8 cellular contexts compared by ENCODE assay signal in the genomic region with DNA sequence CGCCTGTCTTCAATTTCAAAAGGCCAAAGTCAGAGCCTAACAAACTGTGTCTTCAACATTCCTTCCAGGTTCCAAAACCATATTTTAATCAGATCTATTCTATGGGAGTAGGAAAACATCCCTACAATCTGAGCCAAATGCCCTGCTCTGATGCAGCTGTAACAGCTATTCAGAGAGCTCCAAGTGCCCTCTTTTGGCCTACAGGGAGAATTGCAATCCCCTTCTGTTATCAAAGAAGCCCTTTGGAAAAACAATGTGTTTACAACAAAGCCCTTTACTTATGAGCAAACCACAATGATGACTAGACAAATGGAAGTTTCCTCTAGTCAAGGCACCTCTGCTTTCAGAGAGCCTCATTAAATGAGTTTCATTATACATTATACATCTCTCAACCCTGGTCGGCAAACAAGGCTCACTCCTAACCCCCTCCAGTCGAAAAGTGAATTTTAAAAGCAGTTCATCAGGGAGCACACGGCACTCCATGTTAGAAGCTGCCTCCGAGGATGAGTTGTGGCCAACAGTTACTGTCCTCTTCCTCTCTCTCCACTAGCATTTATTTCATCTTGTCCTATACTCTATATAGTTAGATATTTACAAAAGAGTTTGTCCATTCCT. TPM values are rescaled to one million over a fixed set of nuclear protein-coding genes. Genes with fewer than 3 reads are reported as not detected.
DNase-seq lines count a peak whose midpoint lies in the region; TF ChIP-seq lines count a peak whose summit lies in the region.

No MANE protein-coding gene starts in this region.

- H3K27me3 Mint-ChIP-seq in activated naive CD4-positive, alpha-beta T cell treated with anti-CD3 and anti-CD28 coated beads for 36 hours (ENCODE audit: low read depth) = peaks cover 16% of the 10 kb centered on the region

- no peak for TF ChIP-seq EP300 in SK-N-SH (IDR thresholded peaks at IDR 0.05; ENCODE audit: borderline replicate concordance in 1 of 2, low read depth in 1 of 2, low read length in 1 of 2)

- POLR2A ChIA-PET in SK-N-SH (lab: Yijun Ruan, JAX) = no interaction called here

- no peaks in the 10 kb centered on the region for H3K36me3 ChIP-seq in SK-N-SH (replicated peaks in 1 of 2; ENCODE audit: control insufficient read depth in 1 of 2, insufficient read depth in 2 of 2, low read length in 1 of 2)

- peak overlapping the region in 1 of 2 experiments; percentile 34; a peak in 2 of 4 replicates for H3K27ac ChIP-seq in SK-N-SH (ENCODE audit: low read depth in 2 of 2, low read length in 1 of 2)

- no peak overlapping the region for H3K9ac ChIP-seq in SK-N-SH

- CTCF ChIA-PET in activated naive CD4-positive, alpha-beta T cell treated with anti-CD3 and anti-CD28 coated beads for 36 hours (lab: Charles Lee) = interaction anchor here (0.9 to 1.2 kb wide), 2 partner anchors 11 to 19 kb away, joined by 3 read pairs; no protein-coding TSS in a partner anchor
- CTCF ChIA-PET in SK-N-SH (lab: Yijun Ruan, JAX) = interaction anchor here (0.8 to 4.2 kb wide), 26 partner anchors 8 to 1465 kb away, joined by 3 to 35 read pairs (median 4); no protein-coding TSS in a partner anchor

- H3K79me2 ChIP-seq in SK-N-SH (ENCODE audit: insufficient read depth) = no peaks in the 10 kb centered on the region

- no peak overlapping the region for H3K4me2 ChIP-seq in SK-N-SH

- no peaks in the 10 kb centered on the region for H3K9me3 Mint-ChIP-seq in activated naive CD4-positive, alpha-beta T cell treated with anti-CD3 and anti-CD28 coated beads for 36 hours

- WGBS in SK-N-SH (ENCODE audit: low lambda C conversion rate) = 67% methylated on average over 5 of the region's 5 CpGs

- DNase-seq in activated naive CD4-positive, alpha-beta T cell treated with anti-CD3 and anti-CD28 coated beads for 36 hours = peak; percentile 5
- no peak for DNase-seq in activated naive CD4-positive, alpha-beta T cell treated with Interleukin-2 at 50 U/mL for 16 hours
- DNase-seq in KBM-7 (peak; percentile 40), SK-N-SH (peak; percentile 40), fibroblast of the conjunctiva (ENCODE audit: low read depth) (peak; percentile 31), pons (ENCODE audit: low spot score) (peak; percentile 91), ecto neural progenitor cell (ENCODE audit: low spot score) (no peak), ureter (ENCODE audit: low spot score) (no peak)

- H3K36me3 Mint-ChIP-seq in activated naive CD4-positive, alpha-beta T cell treated with anti-CD3 and anti-CD28 coated beads for 36 hours (ENCODE audit: low read depth) = no peaks in the 10 kb centered on the region

- peak; percentile 98 for TF ChIP-seq RAD21 in SK-N-SH (IDR thresholded peaks at IDR 0.05; ENCODE audit: low read length)

- in situ Hi-C loops in KBM-7 (cut with MboI; ENCODE audit: low pct_unique_long_range_greater_than_20kb, low sequenced_read_pairs) = no loop called here

- no peaks in the 10 kb centered on the region for H3K9me2 ChIP-seq in SK-N-SH

- TF ChIP-seq CTCF in SK-N-SH (IDR thresholded peaks at IDR 0.05) = peak; percentile 92

- H2AFZ ChIP-seq in SK-N-SH (ENCODE audit: low read depth) = no peak overlapping the region

- H4K20me1 ChIP-seq in SK-N-SH (ENCODE audit: insufficient read depth) = no peaks in the 10 kb centered on the region

- intact Hi-C loops in activated naive CD4-positive, alpha-beta T cell treated with anti-CD3 and anti-CD28 coated beads for 36 hours (cut with micrococcal nuclease) = loop anchor here (1.0 to 10.0 kb wide), 3 partner anchors 130 to 1009 kb away; no protein-coding TSS in a partner anchor

- H3K27me3 ChIP-seq in SK-N-SH (ENCODE audit: insufficient read depth) = no peaks in the 10 kb centered on the region

- no peak overlapping the region for H3K27ac Mint-ChIP-seq in activated naive CD4-positive, alpha-beta T cell treated with anti-CD3 and anti-CD28 coated beads for 36 hours

- H3K4me3 ChIP-seq in SK-N-SH (ENCODE audit: low read depth in 2 of 2, low read length in 1 of 2) = no peak overlapping the region; a peak in 1 of 4 replicates

- H3F3A ChIP-seq in SK-N-SH (replicated peaks; ENCODE audit: insufficient read depth) = no peaks in the 10 kb centered on the region

- H3K9me3 ChIP-seq in SK-N-SH = no peaks in the 10 kb centered on the region

- H3K4me1 Mint-ChIP-seq in activated naive CD4-positive, alpha-beta T cell treated with anti-CD3 and anti-CD28 coated beads for 36 hours (ENCODE audit: low read depth) = no peaks in the 10 kb centered on the region

- H3K4me1 ChIP-seq in SK-N-SH (ENCODE audit: control insufficient read depth in 1 of 2, insufficient read depth in 2 of 2, low read depth in 1 of 2, low read length in 1 of 2) = peaks cover 0 to 2% of the 10 kb centered on the region in 2 experiments; a peak in 2 of 4 replicates

- H3K4me3 Mint-ChIP-seq in activated naive CD4-positive, alpha-beta T cell treated with anti-CD3 and anti-CD28 coated beads for 36 hours = no peak overlapping the region

TF ChIP-seq in SK-N-SH, 30 proteins besides CTCF, POLR2A, EP300 and RAD21:
- TF ChIP-seq CHD2 (IDR thresholded peaks at IDR 0.05; ENCODE audit: low read length, partially characterized antibody) (peak; percentile 54), GATA2 (CRISPR knock-in tag; IDR thresholded peaks at IDR 0.05) (no peak), SMC3 (IDR thresholded peaks at IDR 0.05; ENCODE audit: low read depth, low read length) (peak; percentile 67), NFIC (IDR thresholded peaks at IDR 0.05; ENCODE audit: borderline replicate concordance) (0 out of 2 replicates have a peak, but pooled peaks have one; percentile 13), RCOR1 (IDR thresholded peaks at IDR 0.05; ENCODE audit: low read length) (peak; percentile 57; the same call in 1 of the 2 replicates), ELF1 (IDR thresholded peaks at IDR 0.05) (no peak)
TF ChIP-seq in SK-N-SH: peak in this region for 4.

RNA-seq across cellular contexts. Expression of a gene that starts 42.6 kb away (rescaled TPM):
- total RNA-seq in activated naive CD4-positive, alpha-beta T cell treated with anti-CD3 and anti-CD28 coated beads for 36 hours = not detected
- polyA plus RNA-seq in SK-N-SH (2012; rRNA removed) = not detected in 2 replicates
- polyA plus RNA-seq in SK-N-SH (2012; cell fraction: cytosol; rRNA removed) = not detected in 2 replicates
- polyA plus RNA-seq in SK-N-SH (2012; cell fraction: nucleus; rRNA removed) = not detected in 2 replicates
- not detected for total RNA-seq in ureter

Comparison
In these comparisons a context has a peak if more than half of its experiments do, and no peak if none do; other contexts are left out.
1. DNase-seq: peak in activated naive CD4-positive, alpha-beta T cell treated with anti-CD3 and anti-CD28 coated beads for 36 hours (single experiment), KBM-7 (single experiment), SK-N-SH (single experiment), fibroblast of the conjunctiva (single experiment) and pons (single experiment); none in activated naive CD4-positive, alpha-beta T cell treated with Interleukin-2 at 50 U/mL for 16 hours (single experiment), ecto neural progenitor cell (single experiment) and ureter (single experiment).